ENCODE assay signal across 8 cellular contexts in the genomic region with DNA sequence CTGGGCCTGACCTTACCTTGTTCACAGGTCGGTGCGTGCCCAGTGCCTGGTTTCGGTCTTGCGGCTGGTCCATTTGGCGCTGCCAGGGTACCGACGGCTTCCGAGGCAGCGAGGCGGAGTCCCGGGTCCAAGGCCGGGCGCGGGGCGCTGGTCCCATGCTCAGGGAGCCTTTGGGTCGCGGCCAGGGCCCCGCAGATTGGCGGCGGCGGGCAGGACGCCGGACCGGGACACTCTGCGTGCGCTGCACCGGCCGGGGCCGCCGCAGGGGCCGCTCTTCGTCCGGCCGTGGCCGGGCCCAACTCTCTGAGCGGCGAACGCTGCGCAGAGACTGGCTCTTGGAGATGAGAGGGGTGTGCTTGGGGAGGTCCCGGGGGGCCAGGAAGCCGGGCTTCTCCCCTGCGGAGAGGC. TPM values are rescaled to one million over a fixed set of nuclear protein-coding genes. Genes with fewer than 3 reads are reported as not detected.
DNase-seq lines count a peak whose midpoint lies in the region; ATAC-seq and TF ChIP-seq lines count a peak whose summit lies in the region.
"Had no signal": no experiment of that assay in that cellular context is flagged by ENCODE, and none has a peak within 500 bp of the region (broad histone marks: within the 10 kb centered on the region; RNA-seq: fewer than 3 reads in every experiment).

No MANE protein-coding gene starts in this region.

- H3K4me3 ChIP-seq in HUES6 (ENCODE audit: low read depth, low read length) (peak overlapping the region; percentile 66), fibroblast of villous mesenchyme (ENCODE audit: low read depth, low read length) (peak overlapping the region; percentile 55), parathyroid adenoma (ENCODE audit: low read depth, low read length) (peak overlapping the region; percentile 54)

- H3K4me1 ChIP-seq in HUES6 (ENCODE audit: control insufficient read depth, insufficient read depth, low read length) (peaks cover 23% of the 10 kb centered on the region), parathyroid adenoma (peaks cover 4% of the 10 kb centered on the region)

- H3K4me2 ChIP-seq in parathyroid adenoma (ENCODE audit: low read length): peak overlapping the region; percentile 75

- no peak overlapping the region for H3K27ac ChIP-seq in HUES6 (ENCODE audit: low read depth, low read length)
- peak overlapping the region; percentile 14 for H3K27ac ChIP-seq in parathyroid adenoma

- no peaks in the 10 kb centered on the region for H3K9me3 ChIP-seq in HUES6 (ENCODE audit: control insufficient read depth, insufficient read depth, low read depth, low read length)
- no peaks in the 10 kb centered on the region for H3K9me3 ChIP-seq in parathyroid adenoma (ENCODE audit: control insufficient read depth, low read length)

- H3K9ac ChIP-seq in HUES6 (ENCODE audit: low read length): peak overlapping the region; percentile 38
- no peak overlapping the region for H3K9ac ChIP-seq in parathyroid adenoma

- peak; percentile 35 for TF ChIP-seq CTCF in fibroblast of villous mesenchyme (IDR thresholded peaks at IDR 0.05; ENCODE audit: insufficient read depth, low read depth, low read length)
- peak; percentile 34 for TF ChIP-seq CTCF in parathyroid adenoma (IDR thresholded peaks at IDR 0.05)

- DNase-seq in fibroblast of villous mesenchyme (ENCODE audit: low read depth) (no peak), NCI-H345 (lab: John Stamatoyannopoulos, UW) (no peak)
- DNase-seq: GF-D8, NCI-H187 treated with DMSO at 0.1 percent for 48 hours had no signal

- no peaks in the 10 kb centered on the region for H3K79me2 ChIP-seq in parathyroid adenoma

- peak overlapping the region; percentile 91 for H2AFZ ChIP-seq in parathyroid adenoma

- H3K27me3 ChIP-seq in HUES6 (ENCODE audit: control insufficient read depth, insufficient read depth, low read length) (peaks cover 56% of the 10 kb centered on the region), parathyroid adenoma (ENCODE audit: control insufficient read depth, insufficient read depth, low read length) (no peaks in the 10 kb centered on the region)

- ATAC-seq in HG03196 (IDR thresholded peaks at IDR 0.05; ENCODE audit: unreplicated experiment): no peak
- no peak for ATAC-seq in GM21447 (IDR thresholded peaks at IDR 0.05; ENCODE audit: unreplicated experiment)

- H3K36me3 ChIP-seq in HUES6 (ENCODE audit: control insufficient read depth, insufficient read depth, low read length) (no peaks in the 10 kb centered on the region), parathyroid adenoma (ENCODE audit: control insufficient read depth, insufficient read depth, low read length) (no peaks in the 10 kb centered on the region)

RNA-seq across cellular contexts. Expression of a gene that starts 3.3 kb away (rescaled TPM):
- total RNA-seq in fibroblast of villous mesenchyme: 7.3 and 7.4 TPM in 2 replicates

RNA-seq across cellular contexts. Expression of a gene that starts 11.2 kb away (rescaled TPM):
- total RNA-seq in fibroblast of villous mesenchyme: not detected in 2 replicates

RNA-seq across cellular contexts. Expression of a gene that starts 26.2 kb away (rescaled TPM):
- not detected in 2 replicates for total RNA-seq in fibroblast of villous mesenchyme

RNA-seq across cellular contexts. Expression of a gene that starts 34.3 kb away (rescaled TPM):
- 59.6 and 61.3 TPM in 2 replicates for total RNA-seq in fibroblast of villous mesenchyme

RNA-seq across cellular contexts. Expression of a gene that starts 55.2 kb away (rescaled TPM):
- not detected in 2 replicates for total RNA-seq in fibroblast of villous mesenchyme
